In genomic region chr11:27328602-27329001, GRCh38 we compare ENCODE assay signal across 27 cellular contexts. TPM values are rescaled to one million over a fixed set of nuclear protein-coding genes. Genes with fewer than 3 reads are reported as not detected.
DNase-seq lines count a peak whose midpoint lies in the region; FAIRE-seq and TF ChIP-seq lines count a peak whose summit lies in the region.
"Had no signal": no experiment of that assay in that cellular context is flagged by ENCODE, and none has a peak within 500 bp of the region (broad histone marks: within the 10 kb centered on the region; RNA-seq: fewer than 3 reads in every experiment).

No MANE protein-coding gene starts in this region.

- intact Hi-C loops in breast epithelium (cut with DNase I; ENCODE audit: low total_unique reads), result no loop called here
- intact Hi-C loops in MCF 10A (cut with micrococcal nuclease), result no loop called here
- intact Hi-C loops in testis (cut with DNase I; ENCODE audit: low total_unique reads), result no loop called here
- intact Hi-C loops in Calu3 (cut with micrococcal nuclease; ENCODE audit: unreplicated experiment), result no loop called here

- H3K23me2 ChIP-seq in H1 (ENCODE audit: low read depth, low read length), result no peaks in the 10 kb centered on the region

- no peak overlapping the region; a peak in 1 of 7 replicates for H3K9ac ChIP-seq in H1 (replicated peaks in 1 of 4; ENCODE audit: extremely low read depth in 1 of 4, low read depth in 3 of 4, low read length in 3 of 4)

- TF ChIP-seq EP300 in H1 (IDR thresholded peaks at IDR 0.05; ENCODE audit: borderline replicate concordance in 1 of 2, low read depth in 2 of 2, low read length in 2 of 2), result peak in 1 of 2 experiments; percentile 57; a peak in 1 of 3 replicates

- H3K56ac ChIP-seq in H1 (replicated peaks; ENCODE audit: insufficient read length, low read depth, low read length), result no peak overlapping the region

- no peak overlapping the region for H4K91ac ChIP-seq in H1 (replicated peaks; ENCODE audit: insufficient read length, low read length)

- H3K14ac ChIP-seq in H1 (ENCODE audit: insufficient read length), result no peak overlapping the region

- DNase-seq in breast epithelium (ENCODE audit: low spot score in 2 of 2), result peak in 1 of 2 donors; percentile 74
- DNase-seq in MCF 10A (ENCODE audit: unreplicated experiment), result no peak
- peak in 1 of 2 experiments; percentile 48 for DNase-seq in H1 (ENCODE audit: low read depth in 1 of 2, low spot score in 2 of 2)
- DNase-seq in mesothelial cell of epicardium (ENCODE audit: low spot score in 2 of 2, unreplicated experiment in 2 of 2), result no peak
- DNase-seq in testis, result peak; percentile 68
- no peak for DNase-seq in Calu3
- no peak for DNase-seq in substantia nigra (lab: John Stamatoyannopoulos, UW)
- DNase-seq in HUDEP-2 (lab: John Stamatoyannopoulos, UW; ENCODE audit: unreplicated experiment in 76 of 76), result no peak
- DNase-seq: activated CD4-positive, alpha-beta T cell treated with anti-CD3 and anti-CD28 coated beads, Interleukin-2, amount 10 ng/mL, durations not matched to agents 7 days and 5 days; activated gamma-delta T cell treated with Interleukin-2 at 50 U/mL for 16 hours; activated naive CD8-positive, alpha-beta T cell treated with anti-CD3 and anti-CD28 coated beads, Interleukin-2, amount 50 U/mL, for 24 hours; activated T-cell treated with anti-CD3 and anti-CD28 coated beads, Interleukin-2, amount 50 U/mL, for 24 hours; body of pancreas; CD4-positive, CD25-positive, alpha-beta regulatory T cell; HFFc6; NCI-H1092 treated with DMSO at 0.1 percent for 48 hours; NCI-H1930; NCI-H526; right cardiac atrium; SJCRH30; stimulated activated CD4-positive, alpha-beta T cell treated with anti-CD3 and anti-CD28 coated beads, Interleukin-2, amount 100 ng/mL, for 48 hours; T1000 had no signal

- H3K4me1 ChIP-seq in breast epithelium, result no peaks in the 10 kb centered on the region
- peaks cover 1 to 5% (median 3%) of the 10 kb centered on the region in 4 experiments; a peak in 4 of 7 replicates for H3K4me1 ChIP-seq in H1 (replicated peaks in 1 of 4; ENCODE audit: control insufficient read depth in 3 of 4, insufficient read depth in 4 of 4, low read length in 3 of 4)
- peaks cover 4% of the 10 kb centered on the region for H3K4me1 ChIP-seq in testis
- H3K4me1 ChIP-seq: vagina had no signal

- H3K18ac ChIP-seq in H1 (ENCODE audit: extremely low read depth, low read length), result no peak overlapping the region

- CTCF ChIA-PET in MCF 10A (lab: Yijun Ruan, JAX), result interaction anchor here (0.6 kb wide), 2 partner anchors 30 to 33 kb away, joined by 3 to 4 read pairs; no protein-coding TSS in a partner anchor
- CTCF ChIA-PET in H1 (lab: Charles Lee; ENCODE audit: partially characterized antibody), result interaction anchor here (0.6 to 1.8 kb wide), 6 partner anchors 23 to 171 kb away, joined by 3 to 5 read pairs (median 4); no protein-coding TSS in a partner anchor
- CTCF ChIA-PET in Calu3 (lab: Charles Lee), result no interaction called here

- H3K27ac Mint-ChIP-seq in MCF 10A (ENCODE audit: low read depth, unreplicated experiment), result no peak overlapping the region
- peak overlapping the region; percentile 57 for H3K27ac Mint-ChIP-seq in mesothelial cell of epicardium
- no peak overlapping the region for H3K27ac Mint-ChIP-seq in Calu3 (ENCODE audit: unreplicated experiment)
- H3K27ac Mint-ChIP-seq: activated CD4-positive, alpha-beta T cell treated with anti-CD3 and anti-CD28 coated beads, Interleukin-2, amount 10 ng/mL, durations not matched to agents 7 days and 5 days; activated naive CD8-positive, alpha-beta T cell treated with anti-CD3 and anti-CD28 coated beads, Interleukin-2, amount 50 U/mL, for 24 hours; activated T-cell treated with anti-CD3 and anti-CD28 coated beads, Interleukin-2, amount 50 U/mL, for 24 hours; CD4-positive, CD25-positive, alpha-beta regulatory T cell; HFFc6; IgD-negative memory B cell had no signal

- peak overlapping the region in 1 of 2 experiments; percentile 26; a peak in 2 of 4 replicates for H3K4me2 ChIP-seq in H1 (ENCODE audit: insufficient read depth in 1 of 2, low read depth in 2 of 2, low read length in 2 of 2)

- H3K4me1 Mint-ChIP-seq in MCF 10A (ENCODE audit: insufficient read depth, unreplicated experiment) (no peaks in the 10 kb centered on the region), mesothelial cell of epicardium (peaks cover 18% of the 10 kb centered on the region), Calu3 (ENCODE audit: low read depth, unreplicated experiment) (no peaks in the 10 kb centered on the region)
- H3K4me1 Mint-ChIP-seq: activated CD4-positive, alpha-beta T cell treated with anti-CD3 and anti-CD28 coated beads, Interleukin-2, amount 10 ng/mL, durations not matched to agents 7 days and 5 days; activated naive CD8-positive, alpha-beta T cell treated with anti-CD3 and anti-CD28 coated beads, Interleukin-2, amount 50 U/mL, for 24 hours; CD4-positive, CD25-positive, alpha-beta regulatory T cell; IgD-negative memory B cell had no signal

- POLR2A ChIA-PET in MCF 10A (lab: Yijun Ruan, JAX) (interaction anchor here (1.1 kb wide), 1 partner anchor 12 kb away, joined by 3 read pairs; no protein-coding TSS in a partner anchor), H1 (lab: Charles Lee; ENCODE audit: partially characterized antibody) (interaction anchor here (0.7 to 1.5 kb wide), 4 partner anchors 10 to 179 kb away, joined by 3 to 4 read pairs (median 3); no protein-coding TSS in a partner anchor)

- H3K79me1 ChIP-seq in H1 (ENCODE audit: low read depth, low read length), result no peaks in the 10 kb centered on the region

- H2AK5ac ChIP-seq in H1 (ENCODE audit: low read depth, low read length), result no peak overlapping the region

- H2BK12ac ChIP-seq in H1 (ENCODE audit: low read depth, low read length), result no peak overlapping the region; the same call in 1 of the 2 replicates

- no peak overlapping the region for H3K4me3 ChIP-seq in breast epithelium
- no peak overlapping the region for H3K4me3 ChIP-seq in H1 (ENCODE audit: extremely low read depth in 1 of 4, insufficient read depth in 2 of 4, low read depth in 3 of 4, low read length in 4 of 4)
- H3K4me3 ChIP-seq in testis, result no peak overlapping the region
- H3K4me3 ChIP-seq: body of pancreas, GM12878, left lung, SJCRH30, vagina had no signal

- H3K36me3 Mint-ChIP-seq in MCF 10A (ENCODE audit: insufficient read depth, unreplicated experiment), result no peaks in the 10 kb centered on the region
- peaks cover 25% of the 10 kb centered on the region for H3K36me3 Mint-ChIP-seq in mesothelial cell of epicardium
- H3K36me3 Mint-ChIP-seq in Calu3 (ENCODE audit: insufficient read depth, unreplicated experiment), result no peaks in the 10 kb centered on the region

- no peak overlapping the region; the same call in 1 of the 2 replicates for H2AFZ ChIP-seq in H1 (ENCODE audit: low read length)

- H2BK5ac ChIP-seq in H1 (ENCODE audit: low read depth, low read length), result no peak overlapping the region

- H4K5ac ChIP-seq in H1 (ENCODE audit: insufficient read length, low read depth, low read length), result no peak overlapping the region

- H3K9me3 Mint-ChIP-seq in MCF 10A (ENCODE audit: unreplicated experiment) (no peaks in the 10 kb centered on the region), mesothelial cell of epicardium (peaks cover 24% of the 10 kb centered on the region), Calu3 (ENCODE audit: low read depth, unreplicated experiment) (peaks cover 3% of the 10 kb centered on the region)
- H3K9me3 Mint-ChIP-seq: activated CD4-positive, alpha-beta T cell treated with anti-CD3 and anti-CD28 coated beads, Interleukin-2, amount 10 ng/mL, durations not matched to agents 7 days and 5 days had no signal

- TF ChIP-seq RAD21 in H1 (IDR thresholded peaks at IDR 0.05 in 1 of 2, conservative IDR thresholded peaks at IDR 0.05 in 1 of 2; ENCODE audit: low read depth in 2 of 2, low read length in 2 of 2), result no peak

- no peaks in the 10 kb centered on the region for H3K36me3 ChIP-seq in breast epithelium
- peaks cover 0 to 4% (median 0%) of the 10 kb centered on the region in 4 experiments; a peak in 1 of 8 replicates for H3K36me3 ChIP-seq in H1 (ENCODE audit: control insufficient read depth in 2 of 4, insufficient read depth in 4 of 4, low read length in 3 of 4)
- H3K36me3 ChIP-seq in testis (ENCODE audit: low read depth, missing control alignments), result no peaks in the 10 kb centered on the region
- H3K36me3 ChIP-seq: left lung, vagina had no signal

- H3K79me2 ChIP-seq in H1 (ENCODE audit: control insufficient read depth in 1 of 2, insufficient read depth in 2 of 2, low read length in 2 of 2), result no peaks in the 10 kb centered on the region

- H3K4ac ChIP-seq in H1 (replicated peaks; ENCODE audit: insufficient read length, low read depth, low read length), result no peak overlapping the region

- H2BK15ac ChIP-seq in H1 (ENCODE audit: low read length), result no peak overlapping the region

- peak overlapping the region; percentile 52 to 78 for H3K27ac ChIP-seq in breast epithelium
- H3K27ac ChIP-seq in H1 (ENCODE audit: low read depth, low read length), result no peak overlapping the region
- H3K27ac ChIP-seq in testis, result no peak overlapping the region
- no peak overlapping the region for H3K27ac ChIP-seq in substantia nigra (ENCODE audit: low read depth, low read length, poor library complexity, severe bottlenecking)
- H3K27ac ChIP-seq: body of pancreas, epithelial cell of prostate, left lung, vagina had no signal

- no peaks in the 10 kb centered on the region for H3K27me3 Mint-ChIP-seq in MCF 10A (ENCODE audit: insufficient read depth, unreplicated experiment)
- H3K27me3 Mint-ChIP-seq in mesothelial cell of epicardium (ENCODE audit: low read depth), result no peaks in the 10 kb centered on the region
- H3K27me3 Mint-ChIP-seq in Calu3 (ENCODE audit: unreplicated experiment), result no peaks in the 10 kb centered on the region
- H3K27me3 Mint-ChIP-seq: activated CD4-positive, alpha-beta T cell treated with anti-CD3 and anti-CD28 coated beads, Interleukin-2, amount 10 ng/mL, durations not matched to agents 7 days and 5 days; activated naive CD8-positive, alpha-beta T cell treated with anti-CD3 and anti-CD28 coated beads, Interleukin-2, amount 50 U/mL, for 24 hours; activated T-cell treated with anti-CD3 and anti-CD28 coated beads, Interleukin-2, amount 50 U/mL, for 24 hours; IgD-negative memory B cell had no signal

- TF ChIP-seq CTCF in breast epithelium (IDR thresholded peaks at IDR 0.05), result no peak
- TF ChIP-seq CTCF in MCF 10A (IDR thresholded peaks at IDR 0.05; ENCODE audit: unreplicated experiment), result no peak
- no peak for TF ChIP-seq CTCF in H1 (IDR thresholded peaks at IDR 0.05; ENCODE audit: control extremely low read depth in 1 of 3, insufficient read depth in 1 of 3, low read depth in 1 of 3, low read length in 3 of 3)
- no peak for TF ChIP-seq CTCF in mesothelial cell of epicardium (IDR thresholded peaks at IDR 0.05; ENCODE audit: unreplicated experiment)
- no peak for TF ChIP-seq CTCF in testis (IDR thresholded peaks at IDR 0.05)
- TF ChIP-seq CTCF in Calu3 (IDR thresholded peaks at IDR 0.05; ENCODE audit: unreplicated experiment), result no peak

- BruUV-seq in MCF 10A (replicated peaks; lab: Mats Ljungman, UMichigan) (no TSS peak), Calu3 (replicated peaks; lab: Mats Ljungman, UMichigan) (no TSS peak)

- H3K4me3 Mint-ChIP-seq in MCF 10A (ENCODE audit: unreplicated experiment), result no peak overlapping the region
- H3K4me3 Mint-ChIP-seq in mesothelial cell of epicardium, result no peak overlapping the region
- H3K4me3 Mint-ChIP-seq in Calu3 (ENCODE audit: low read depth, unreplicated experiment), result no peak overlapping the region
- H3K4me3 Mint-ChIP-seq: activated CD4-positive, alpha-beta T cell treated with anti-CD3 and anti-CD28 coated beads, Interleukin-2, amount 10 ng/mL, durations not matched to agents 7 days and 5 days; activated naive CD8-positive, alpha-beta T cell treated with anti-CD3 and anti-CD28 coated beads, Interleukin-2, amount 50 U/mL, for 24 hours; activated T-cell treated with anti-CD3 and anti-CD28 coated beads, Interleukin-2, amount 50 U/mL, for 24 hours; CD4-positive, CD25-positive, alpha-beta regulatory T cell; HFFc6; IgD-negative memory B cell had no signal

- no peaks in the 10 kb centered on the region for H4K20me1 ChIP-seq in H1 (replicated peaks in 1 of 2; ENCODE audit: control insufficient read depth in 1 of 2, insufficient read depth in 2 of 2, low read length in 2 of 2)

- H3K27me3 ChIP-seq in breast epithelium, result no peaks in the 10 kb centered on the region
- H3K27me3 ChIP-seq in H1 (replicated peaks in 1 of 4; ENCODE audit: control insufficient read depth in 3 of 4, extremely low read depth in 1 of 4, insufficient read depth in 3 of 4, low read length in 3 of 4), result no peaks in the 10 kb centered on the region
- no peaks in the 10 kb centered on the region for H3K27me3 ChIP-seq in testis
- H3K27me3 ChIP-seq: body of pancreas, left lung, SJCRH30, vagina had no signal

- TF ChIP-seq POLR2A in breast epithelium (IDR thresholded peaks at IDR 0.05) (no peak), H1 (IDR thresholded peaks at IDR 0.05; ENCODE audit: control extremely low read depth in 1 of 2, low read depth in 2 of 2, low read length in 2 of 2) (no peak), testis (IDR thresholded peaks at IDR 0.05) (no peak)

- no peaks in the 10 kb centered on the region for H3K9me3 ChIP-seq in breast epithelium
- H3K9me3 ChIP-seq in H1 (ENCODE audit: insufficient read depth in 2 of 2, low read depth in 1 of 2, low read length in 1 of 2), result no peaks in the 10 kb centered on the region
- no peaks in the 10 kb centered on the region for H3K9me3 ChIP-seq in testis
- H3K9me3 ChIP-seq: body of pancreas, vagina had no signal

- no peak overlapping the region for H2BK120ac ChIP-seq in H1 (replicated peaks; ENCODE audit: low read depth, low read length)

- 63% methylated on average over 4 of the region's 4 CpGs; no CpG with 5 or more reads in 1 of the 2 experiments for WGBS in H1 (ENCODE audit: extremely low coverage in 1 of 2, insufficient coverage in 1 of 2, insufficient read length in 1 of 2, insufficient replicate concordance in 2 of 2, low coverage in 1 of 2, low lambda C conversion rate in 2 of 2, missing lambda C conversion rate in 1 of 2), 2 experiments
- 72 to 76% methylated on average over 4 of the region's 4 CpGs for WGBS in testis, 2 donors

- peak; percentile 78 for FAIRE-seq in H1 (lab: Jason Lieb, UNC)
- FAIRE-seq: GM12878 had no signal

- H3K23ac ChIP-seq in H1 (ENCODE audit: insufficient read length), result no peak overlapping the region

- H4K8ac ChIP-seq in H1 (ENCODE audit: extremely low read depth, insufficient read depth, low read length), result no peak overlapping the region

- no peak overlapping the region for H2BK20ac ChIP-seq in H1 (ENCODE audit: low read length)

RNA-seq across cellular contexts. Expression of gene CCDC34, which starts 34.4 kb away (rescaled TPM):
- 1 to 10 TPM; 2.2 to 9.7 (median 4.9) TPM for total RNA-seq in breast epithelium
- 9.0 and 11.1 TPM in 2 replicates for total RNA-seq in MCF 10A (2022)
- total RNA-seq in H1 (2021; fragmentation: NEBNext Ultra II Directional; extraction: Animal tissue kit (Norgen Biotek cat#: 25700)), result 21.5 and 24.3 TPM in 2 replicates
- 7.7 and 9.1 TPM in 2 replicates for polyA plus RNA-seq in H1 (2011; rRNA removed)
- polyA plus RNA-seq in H1 (2011; cell fraction: cytosol; rRNA removed), result 11.6 TPM
- 9.2 TPM for polyA plus RNA-seq in H1 (2011; cell fraction: nucleus; rRNA removed)
- polyA plus RNA-seq in H1 (2012, experiment 1 of 2), result 12.7 to 28.5 TPM (median 14.3 TPM) in 4 replicates
- polyA plus RNA-seq in H1 (2012, experiment 2 of 2), result 4.6 TPM
- 48.8 TPM for polyA plus RNA-seq in H1 (2013, experiment 1 of 2)
- 47.8 TPM for polyA plus RNA-seq in H1 (2013, experiment 2 of 2)
- 2.5 and 2.8 TPM in 2 replicates for polyA minus RNA-seq in H1 (2011; rRNA and poly(A)+ RNA removed)
- polyA minus RNA-seq in H1 (2011; cell fraction: cytosol; rRNA and poly(A)+ RNA removed), result 4.6 TPM
- polyA minus RNA-seq in H1 (2011; cell fraction: nucleus; rRNA and poly(A)+ RNA removed), result 11.5 TPM
- 11.1 to 13.9 TPM (median 13.5 TPM) in 3 replicates for total RNA-seq in mesothelial cell of epicardium
- 10 to 100 TPM; 24.2 to 40.9 TPM for total RNA-seq in testis
- polyA plus RNA-seq in testis (ENCODE audit: insufficient read depth, low read depth, low replicate concordance), result 15.2 TPM
- 17.6 and 21.6 TPM in 2 replicates for total RNA-seq in Calu3 (2022)

Comparison
In these comparisons a context has a peak if more than half of its experiments do, and no peak if none do; other contexts are left out.
1. H3K27ac ChIP-seq: peak in breast epithelium (2 of 2); none in H1 (single experiment), testis (0 of 2) and substantia nigra (single experiment).